27 cellular contexts compared by ENCODE assay signal in the genomic region with DNA sequence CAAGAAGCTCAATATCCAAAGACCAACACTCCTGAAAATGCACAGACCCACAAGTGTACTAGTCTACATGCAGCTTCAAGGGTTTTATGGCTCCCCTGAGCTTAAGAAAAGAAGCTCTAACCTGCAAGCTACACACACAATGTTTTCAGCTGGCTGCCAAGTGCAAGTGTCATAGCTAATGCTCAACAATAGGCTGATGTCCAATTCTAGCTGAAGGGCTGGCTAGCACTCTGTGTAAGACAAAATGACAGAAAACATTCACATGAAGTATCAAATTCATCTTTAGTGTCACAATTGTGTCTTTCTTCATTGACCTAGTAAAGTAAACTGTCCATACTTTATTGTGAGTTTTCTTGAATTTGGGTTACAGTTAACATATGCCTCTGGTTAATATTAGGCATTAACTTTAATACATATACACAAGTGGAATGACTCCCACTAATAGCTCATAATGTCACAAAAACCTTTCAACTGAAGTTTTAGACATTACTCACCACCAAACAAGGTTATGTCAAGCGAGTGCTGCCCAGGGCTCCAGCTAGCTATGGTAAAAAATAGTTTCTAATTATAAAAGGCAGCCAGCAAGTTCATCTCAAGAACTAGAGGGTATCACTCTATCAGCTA. TPM values are rescaled to one million over a fixed set of nuclear protein-coding genes. Genes with fewer than 3 reads are reported as not detected.
DNase-seq lines count a peak whose midpoint lies in the region; ATAC-seq, FAIRE-seq and TF ChIP-seq lines count a peak whose summit lies in the region.
"Had no signal": no experiment of that assay in that cellular context is flagged by ENCODE, and none has a peak within 500 bp of the region (broad histone marks: within the 10 kb centered on the region; RNA-seq: fewer than 3 reads in every experiment).

No MANE protein-coding gene starts in this region.

- POLR2A ChIA-PET in A549 (lab: Yijun Ruan, JAX): interaction anchor here (1.2 kb wide), 1 partner anchor 15 kb away, joined by 3 read pairs; a partner anchor contains a TSS
- POLR2A ChIA-PET in SK-N-SH (lab: Yijun Ruan, JAX): interaction anchor here (0.8 kb wide), 1 partner anchor 12 kb away, joined by 3 read pairs; no protein-coding TSS in a partner anchor

- no peak for TF ChIP-seq RAD21 in A549 (conservative IDR thresholded peaks at IDR 0.05 in 1 of 2, IDR thresholded peaks at IDR 0.05 in 1 of 2)
- no peak for TF ChIP-seq RAD21 in SK-N-SH (IDR thresholded peaks at IDR 0.05; ENCODE audit: low read length)

- H3K27ac ChIP-seq in A549 (no peak overlapping the region), SK-N-SH (ENCODE audit: low read depth in 2 of 2, low read length in 1 of 2) (peak overlapping the region; percentile 19 to 30; a peak in 3 of 4 replicates), sigmoid colon (peak overlapping the region; percentile 58 to 70 (median 67))
- H3K27ac ChIP-seq: cardiac muscle cell, upper lobe of left lung had no signal

- intact Hi-C loops in sigmoid colon (cut with DNase I): loop anchor here (1.0 to 10.0 kb wide), 2 partner anchors 192 to 407 kb away; no protein-coding TSS in a partner anchor

- no peak overlapping the region for H2AFZ ChIP-seq in SK-N-SH (ENCODE audit: low read depth)

- no peaks in the 10 kb centered on the region for H3F3A ChIP-seq in SK-N-SH (replicated peaks; ENCODE audit: insufficient read depth)

- ATAC-seq in A549 (no peak), HG02840 (IDR thresholded peaks at IDR 0.05; ENCODE audit: low FRiP score, unreplicated experiment) (no peak)
- ATAC-seq: activated CD8-positive, alpha-beta T cell treated with anti-CD3 and anti-CD28 coated beads for 36 hours; K562; left lobe of liver; naive thymus-derived CD8-positive, alpha-beta T cell had no signal

- H3K4me3 ChIP-seq in A549: no peak overlapping the region
- no peak overlapping the region for H3K4me3 ChIP-seq in SK-N-SH (ENCODE audit: low read depth in 2 of 2, low read length in 1 of 2)
- H3K4me3 ChIP-seq in fibroblast of the aortic adventitia (ENCODE audit: low read depth, low read length): no peak overlapping the region
- H3K4me3 ChIP-seq in sigmoid colon: no peak overlapping the region
- H3K4me3 ChIP-seq: cardiac muscle cell, heart right ventricle, K562, MG63, upper lobe of left lung had no signal

- H3K4me1 ChIP-seq in A549 (peaks cover 9% of the 10 kb centered on the region), SK-N-SH (ENCODE audit: control insufficient read depth in 1 of 2, insufficient read depth in 2 of 2, low read depth in 1 of 2, low read length in 1 of 2) (peaks cover 0 to 9% of the 10 kb centered on the region in 2 experiments; a peak in 3 of 4 replicates), sigmoid colon (peaks cover 0 to 55% (median 46%) of the 10 kb centered on the region in 4 donors)

- H3K4me2 ChIP-seq in A549 (no peak overlapping the region), SK-N-SH (no peak overlapping the region)

- TF ChIP-seq EP300 in A549 (IDR thresholded peaks at IDR 0.05) (no peak), SK-N-SH (IDR thresholded peaks at IDR 0.05; ENCODE audit: borderline replicate concordance in 1 of 2, low read depth in 1 of 2, low read length in 1 of 2) (peak; percentile 49 to 74; a peak in 3 of 4 replicates), sigmoid colon (IDR thresholded peaks at IDR 0.05) (no peak)

- CTCF ChIA-PET in A549 (lab: Yijun Ruan, JAX) (no interaction called here), SK-N-SH (lab: Yijun Ruan, JAX) (interaction anchor here (1.3 kb wide), 2 partner anchors 9 to 218 kb away, joined by 3 to 4 read pairs; no protein-coding TSS in a partner anchor)

- H3K27me3 ChIP-seq in SK-N-SH (ENCODE audit: insufficient read depth) (no peaks in the 10 kb centered on the region), sigmoid colon (no peaks in the 10 kb centered on the region)
- H3K27me3 ChIP-seq: cardiac muscle cell, heart right ventricle, MG63, upper lobe of left lung had no signal

- H3K9me3 ChIP-seq in A549 (no peaks in the 10 kb centered on the region), SK-N-SH (no peaks in the 10 kb centered on the region), sigmoid colon (no peaks in the 10 kb centered on the region)
- H3K9me3 ChIP-seq: MG63, upper lobe of left lung had no signal

- DNase-seq in A549 (ENCODE audit: low read depth in 1 of 2, low spot score in 1 of 2): no peak
- DNase-seq in SK-N-SH: no peak
- peak; percentile 50 for DNase-seq in fibroblast of the aortic adventitia (ENCODE audit: low read depth)
- DNase-seq in sigmoid colon: peak; percentile 72
- DNase-seq in superior temporal gyrus (ENCODE audit: extremely low spot score): no peak
- no peak for DNase-seq in anterior cingulate cortex (lab: John Stamatoyannopoulos, UW)
- DNase-seq in globus pallidus (ENCODE audit: low spot score): no peak
- DNase-seq: activated CD4-positive, CD25-positive, alpha-beta regulatory T cell treated with anti-CD3 and anti-CD28 coated beads, Interleukin-2, amount 50 U/mL, for 72 hours; activated CD8-positive, alpha-beta T cell treated with anti-CD3 and anti-CD28 coated beads for 36 hours; activated gamma-delta T cell treated with Interleukin-2 at 50 U/mL for 16 hours; activated T-cell treated with anti-CD3 and anti-CD28 coated beads for 4 hours; amniotic stem cell; heart right ventricle; MG63; naive thymus-derived CD8-positive, alpha-beta T cell; NCI-H2107; NCI-H510A; NK-92 treated with Interleukin-12 subunit alpha and Interleukin-12 subunit beta, amount 100 ng/mL, for 24 hours; SIG-M5; T-helper 1 cell; upper lobe of left lung had no signal

- H3K9ac ChIP-seq in SK-N-SH: no peak overlapping the region

- H3K79me2 ChIP-seq in SK-N-SH (ENCODE audit: insufficient read depth): no peaks in the 10 kb centered on the region

- no peaks in the 10 kb centered on the region for H3K9me2 ChIP-seq in SK-N-SH

- H3K36me3 ChIP-seq in SK-N-SH (replicated peaks in 1 of 2; ENCODE audit: control insufficient read depth in 1 of 2, insufficient read depth in 2 of 2, low read length in 1 of 2) (no peaks in the 10 kb centered on the region), sigmoid colon (no peaks in the 10 kb centered on the region)
- H3K36me3 ChIP-seq: cardiac muscle cell, heart right ventricle, MG63, upper lobe of left lung had no signal

- 56% methylated on average over 1 of the region's 1 CpG for WGBS in A549 (ENCODE audit: missing lambda C conversion rate)
- 21% methylated on average over 1 of the region's 1 CpG for WGBS in SK-N-SH (ENCODE audit: low lambda C conversion rate)
- 82 to 90% methylated on average over 1 of the region's 1 CpG for WGBS in sigmoid colon, 2 donors

- TF ChIP-seq CTCF in A549 (IDR thresholded peaks at IDR 0.05): no peak
- no peak for TF ChIP-seq CTCF in SK-N-SH (IDR thresholded peaks at IDR 0.05)
- TF ChIP-seq CTCF in fibroblast of the aortic adventitia (IDR thresholded peaks at IDR 0.05; ENCODE audit: insufficient read depth, low read length): no peak
- TF ChIP-seq CTCF in sigmoid colon (IDR thresholded peaks at IDR 0.05): no peak

- H4K20me1 ChIP-seq in SK-N-SH (ENCODE audit: insufficient read depth): no peaks in the 10 kb centered on the region

- FAIRE-seq in A549 (lab: Jason Lieb, UNC): peak; percentile 72
- FAIRE-seq: H1, K562, TTC549 had no signal

- TF ChIP-seq POLR2A in A549 (IDR thresholded peaks at IDR 0.05; ENCODE audit: low read length) (no peak), sigmoid colon (IDR thresholded peaks at IDR 0.05) (no peak)

TF ChIP-seq in A549, 52 proteins besides CTCF, POLR2A, EP300 and RAD21:
- TF ChIP-seq JUN (IDR thresholded peaks at IDR 0.05): no peak

TF ChIP-seq in SK-N-SH, 30 proteins besides CTCF, POLR2A, EP300 and RAD21 (continues in another document):
- TF ChIP-seq SIN3A (IDR thresholded peaks at IDR 0.05; ENCODE audit: borderline replicate concordance, low read depth, low read length): 0 out of 2 replicates have a peak, but pooled peaks have one; percentile 21
- TF ChIP-seq, protein P1, sequence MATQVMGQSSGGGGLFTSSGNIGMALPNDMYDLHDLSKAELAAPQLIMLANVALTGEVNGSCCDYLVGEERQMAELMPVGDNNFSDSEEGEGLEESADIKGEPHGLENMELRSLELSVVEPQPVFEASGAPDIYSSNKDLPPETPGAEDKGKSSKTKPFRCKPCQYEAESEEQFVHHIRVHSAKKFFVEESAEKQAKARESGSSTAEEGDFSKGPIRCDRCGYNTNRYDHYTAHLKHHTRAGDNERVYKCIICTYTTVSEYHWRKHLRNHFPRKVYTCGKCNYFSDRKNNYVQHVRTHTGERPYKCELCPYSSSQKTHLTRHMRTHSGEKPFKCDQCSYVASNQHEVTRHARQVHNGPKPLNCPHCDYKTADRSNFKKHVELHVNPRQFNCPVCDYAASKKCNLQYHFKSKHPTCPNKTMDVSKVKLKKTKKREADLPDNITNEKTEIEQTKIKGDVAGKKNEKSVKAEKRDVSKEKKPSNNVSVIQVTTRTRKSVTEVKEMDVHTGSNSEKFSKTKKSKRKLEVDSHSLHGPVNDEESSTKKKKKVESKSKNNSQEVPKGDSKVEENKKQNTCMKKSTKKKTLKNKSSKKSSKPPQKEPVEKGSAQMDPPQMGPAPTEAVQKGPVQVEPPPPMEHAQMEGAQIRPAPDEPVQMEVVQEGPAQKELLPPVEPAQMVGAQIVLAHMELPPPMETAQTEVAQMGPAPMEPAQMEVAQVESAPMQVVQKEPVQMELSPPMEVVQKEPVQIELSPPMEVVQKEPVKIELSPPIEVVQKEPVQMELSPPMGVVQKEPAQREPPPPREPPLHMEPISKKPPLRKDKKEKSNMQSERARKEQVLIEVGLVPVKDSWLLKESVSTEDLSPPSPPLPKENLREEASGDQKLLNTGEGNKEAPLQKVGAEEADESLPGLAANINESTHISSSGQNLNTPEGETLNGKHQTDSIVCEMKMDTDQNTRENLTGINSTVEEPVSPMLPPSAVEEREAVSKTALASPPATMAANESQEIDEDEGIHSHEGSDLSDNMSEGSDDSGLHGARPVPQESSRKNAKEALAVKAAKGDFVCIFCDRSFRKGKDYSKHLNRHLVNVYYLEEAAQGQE (IDR thresholded peaks at IDR 0.05; ENCODE audit: low read depth, low read length): no peak
- no peak for TF ChIP-seq EZH2phosphoT487 (IDR thresholded peaks at IDR 0.05; ENCODE audit: borderline replicate concordance, low read depth)

RNA-seq across cellular contexts. Expression of a gene that starts 15.1 kb away (rescaled TPM):
- polyA plus RNA-seq in A549 (2011; rRNA removed) (1.8 and 3.7 TPM in 2 replicates), A549 (2017; fragmentation: RNase III; extraction: RNeasy Plus Mini Kit Qiagen cat#74134 plus additional on column Dnase treatment) (1.3 to 1.8 TPM (median 1.6 TPM) in 3 replicates), SK-N-SH (2012; rRNA removed) (5.1 and 8.4 TPM in 2 replicates), sigmoid colon (10 to 100 TPM in 1 of 3 donors, 1 to 10 TPM in 2; 1.2 to 21.1 (median 4.8) TPM)
- 0.87 and 0.93 TPM in 2 replicates for polyA plus RNA-seq in A549 (2012; cell fraction: cytosol; rRNA removed)
- 1.7 and 3.0 TPM in 2 replicates for polyA plus RNA-seq in A549 (2012; cell fraction: nucleus; rRNA removed)
- polyA minus RNA-seq in A549 (2011; rRNA and poly(A)+ RNA removed): 1.7 and 2.5 TPM in 2 replicates
- 10.0 and 10.1 TPM in 2 replicates for polyA plus RNA-seq in SK-N-SH (2012; cell fraction: cytosol; rRNA removed)
- 6.8 and 10.8 TPM in 2 replicates for polyA plus RNA-seq in SK-N-SH (2012; cell fraction: nucleus; rRNA removed)
- total RNA-seq in fibroblast of the aortic adventitia (ENCODE audit: low replicate concordance) (83.2 and 108 TPM in 2 replicates), sigmoid colon (100 to 1,000 TPM in 1 of 4 donors, 10 to 100 TPM in 3; 30.4 to 177 (median 77.9) TPM)
- total RNA-seq: activated CD8-positive, alpha-beta T cell treated with anti-CD3 and anti-CD28 coated beads for 36 hours; naive thymus-derived CD8-positive, alpha-beta T cell had no signal
- polyA plus RNA-seq: naive thymus-derived CD8-positive, alpha-beta T cell had no signal

Comparison
In these comparisons a context has a peak if more than half of its experiments do, and no peak if none do; other contexts are left out.
1. DNase-seq: peak in fibroblast of the aortic adventitia (single experiment) and sigmoid colon (single experiment); none in A549 (0 of 2), SK-N-SH (single experiment), superior temporal gyrus (single experiment), anterior cingulate cortex (0 of 58) and globus pallidus (single experiment).
2. H3K27ac ChIP-seq: peak in SK-N-SH (2 of 2) and sigmoid colon (4 of 4); none in A549 (0 of 2).